In the genomic region with DNA sequence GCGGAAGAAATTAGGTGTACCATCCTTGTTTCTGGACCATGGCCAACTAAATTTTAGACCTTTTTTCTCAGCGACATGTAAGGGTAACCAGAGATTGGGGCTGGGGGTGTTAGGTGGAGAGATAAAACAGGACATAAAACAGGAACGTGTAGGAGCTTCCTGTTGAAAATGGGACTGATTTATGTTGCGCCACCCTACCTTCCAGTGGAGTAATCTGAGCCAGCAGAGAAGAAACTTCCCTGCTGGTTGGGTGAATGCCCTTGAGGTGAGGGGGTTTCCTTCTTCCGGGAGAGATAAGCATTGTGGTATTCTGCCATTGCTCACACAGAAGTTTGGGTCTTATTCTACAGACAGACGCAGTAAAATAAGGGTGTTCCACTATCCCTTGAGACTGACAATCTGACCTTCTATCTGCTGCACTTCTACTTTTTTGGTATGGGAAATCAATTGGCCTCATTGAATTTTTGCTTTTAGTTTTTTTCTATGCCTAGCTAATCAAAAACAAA, we compare ENCODE assay signal across 7 cellular contexts. TPM values are rescaled to one million over a fixed set of nuclear protein-coding genes. Genes with fewer than 3 reads are reported as not detected.
A peak's percentile ranks its signal among the peaks of the same experiment; 100 is the strongest.
DNase-seq lines count a peak whose midpoint lies in the region; ATAC-seq, FAIRE-seq and TF ChIP-seq lines count a peak whose summit lies in the region.

No MANE protein-coding gene starts in this region.

- H3K27me3 ChIP-seq in H7 (ENCODE audit: control insufficient read depth, insufficient read depth, low read length): no peaks in the 10 kb centered on the region
- H3K27me3 ChIP-seq in H1 (replicated peaks in 1 of 4; ENCODE audit: control insufficient read depth in 3 of 4, extremely low read depth in 1 of 4, insufficient read depth in 3 of 4, low read length in 3 of 4): no peaks in the 10 kb centered on the region
- no peaks in the 10 kb centered on the region for H3K27me3 ChIP-seq in lower lobe of right lung (ENCODE audit: low read depth)

- H4K20me1 ChIP-seq in H1 (replicated peaks in 1 of 2; ENCODE audit: control insufficient read depth in 1 of 2, insufficient read depth in 2 of 2, low read length in 2 of 2): peaks cover 2% of the 10 kb centered on the region in 2 experiments

- no peak overlapping the region for H2BK20ac ChIP-seq in H1 (ENCODE audit: low read length)

- peak overlapping the region; percentile 85 for H3K27ac Mint-ChIP-seq in T-helper 17 cell
- peak overlapping the region; percentile 60 for H3K27ac Mint-ChIP-seq in stimulated activated effector memory CD8-positive, alpha-beta T cell treated with anti-CD3 and anti-CD28 coated beads, Interleukin-12 subunit alpha, Interleukin-12 subunit beta, amount 100 ng/mL, for 72 hours

- TF ChIP-seq RAD21 in H1 (IDR thresholded peaks at IDR 0.05 in 1 of 2, conservative IDR thresholded peaks at IDR 0.05 in 1 of 2; ENCODE audit: low read depth in 2 of 2, low read length in 2 of 2): no peak

- H2AK5ac ChIP-seq in H1 (ENCODE audit: low read depth, low read length): no peak overlapping the region

- peak overlapping the region; percentile 43 for H3K4me3 Mint-ChIP-seq in T-helper 17 cell
- H3K4me3 Mint-ChIP-seq in stimulated activated effector memory CD8-positive, alpha-beta T cell treated with anti-CD3 and anti-CD28 coated beads, Interleukin-12 subunit alpha, Interleukin-12 subunit beta, amount 100 ng/mL, for 72 hours: peak overlapping the region; percentile 46

- H3K79me1 ChIP-seq in H1 (ENCODE audit: low read depth, low read length): no peaks in the 10 kb centered on the region

- POLR2A ChIA-PET in H1 (lab: Charles Lee; ENCODE audit: partially characterized antibody): interaction anchor here (1.0 kb wide), 1 partner anchor 10 kb away, joined by 4 read pairs; no protein-coding TSS in a partner anchor

- H3K4me2 ChIP-seq in H1 (ENCODE audit: insufficient read depth in 1 of 2, low read depth in 2 of 2, low read length in 2 of 2): peak overlapping the region; percentile 50 to 58

- H3K27me3 Mint-ChIP-seq in T-helper 17 cell: no peaks in the 10 kb centered on the region

- no peak overlapping the region for H2BK15ac ChIP-seq in H1 (ENCODE audit: low read length)

- CTCF ChIA-PET in H1 (lab: Charles Lee; ENCODE audit: partially characterized antibody): interaction anchor here (0.6 to 1.6 kb wide), 6 partner anchors 11 to 428 kb away, joined by 3 to 4 read pairs (median 4); no protein-coding TSS in a partner anchor

- H3K4me3 ChIP-seq in H7 (ENCODE audit: insufficient read depth, low read depth, low read length) (no peak overlapping the region), H1 (ENCODE audit: extremely low read depth in 1 of 4, insufficient read depth in 2 of 4, low read depth in 3 of 4, low read length in 4 of 4) (peak overlapping the region in 2 of 4 experiments; percentile 23 to 42; a peak in 3 of 8 replicates), lower lobe of right lung (no peak overlapping the region)

- peaks cover 3% of the 10 kb centered on the region; the same call in 1 of the 2 replicates for H3K23me2 ChIP-seq in H1 (ENCODE audit: low read depth, low read length)

- intact Hi-C loops in lower lobe of right lung (cut with DNase I): no loop called here

- no peak overlapping the region for H4K5ac ChIP-seq in H1 (ENCODE audit: insufficient read length, low read depth, low read length)

- peaks cover 8 to 84% of the 10 kb centered on the region in 2 experiments; a peak in 3 of 4 replicates for H3K79me2 ChIP-seq in H1 (ENCODE audit: control insufficient read depth in 1 of 2, insufficient read depth in 2 of 2, low read length in 2 of 2)

- peak overlapping the region in 1 of 4 experiments; percentile 8; a peak in 2 of 7 replicates for H3K9ac ChIP-seq in H1 (replicated peaks in 1 of 4; ENCODE audit: extremely low read depth in 1 of 4, low read depth in 3 of 4, low read length in 3 of 4)

- H2BK12ac ChIP-seq in H1 (ENCODE audit: low read depth, low read length): no peak overlapping the region; the same call in 1 of the 2 replicates

- no peak overlapping the region for H2BK120ac ChIP-seq in H1 (replicated peaks; ENCODE audit: low read depth, low read length)

- TF ChIP-seq CTCF in H1 (IDR thresholded peaks at IDR 0.05; ENCODE audit: control extremely low read depth in 1 of 3, insufficient read depth in 1 of 3, low read depth in 1 of 3, low read length in 3 of 3): no peak
- TF ChIP-seq CTCF in lower lobe of right lung (IDR thresholded peaks at IDR 0.05): no peak

- no peak overlapping the region for H3K14ac ChIP-seq in H1 (ENCODE audit: insufficient read length)

- no peak overlapping the region for H3K56ac ChIP-seq in H1 (replicated peaks; ENCODE audit: insufficient read length, low read depth, low read length)

- H3K27ac ChIP-seq in H1 (ENCODE audit: low read depth, low read length) (no peak overlapping the region), lower lobe of right lung (no peak overlapping the region)

- no peaks in the 10 kb centered on the region for H3K9me3 ChIP-seq in T-helper 17 cell (ENCODE audit: control insufficient read depth, low read length, poor library complexity, severe bottlenecking)
- no peaks in the 10 kb centered on the region for H3K9me3 ChIP-seq in H1 (ENCODE audit: insufficient read depth in 2 of 2, low read depth in 1 of 2, low read length in 1 of 2)
- H3K9me3 ChIP-seq in lower lobe of right lung: no peaks in the 10 kb centered on the region

- H2BK5ac ChIP-seq in H1 (ENCODE audit: low read depth, low read length): no peak overlapping the region

- H3K36me3 ChIP-seq in H7 (replicated peaks; ENCODE audit: control insufficient read depth, insufficient read depth, low read length): no peaks in the 10 kb centered on the region
- H3K36me3 ChIP-seq in H1 (ENCODE audit: control insufficient read depth in 2 of 4, insufficient read depth in 4 of 4, low read length in 3 of 4): no peaks in the 10 kb centered on the region
- H3K36me3 ChIP-seq in lower lobe of right lung: no peaks in the 10 kb centered on the region

- peaks cover 4 to 16% (median 9%) of the 10 kb centered on the region in 4 experiments; a peak in 4 of 7 replicates for H3K4me1 ChIP-seq in H1 (replicated peaks in 1 of 4; ENCODE audit: control insufficient read depth in 3 of 4, insufficient read depth in 4 of 4, low read length in 3 of 4)
- H3K4me1 ChIP-seq in lower lobe of right lung: peaks cover 41% of the 10 kb centered on the region

- peak; percentile 65 for DNase-seq in H7
- peak; percentile 14 to 43 (median 15) for DNase-seq in T-helper 17 cell
- no peak for DNase-seq in H1 (ENCODE audit: low read depth in 1 of 2, low spot score in 2 of 2)
- peak; percentile 14 to 63 for DNase-seq in stimulated activated effector memory CD8-positive, alpha-beta T cell treated with anti-CD3 and anti-CD28 coated beads, Interleukin-12 subunit alpha, Interleukin-12 subunit beta, amount 100 ng/mL, for 72 hours (ENCODE audit: low spot score in 2 of 2)
- no peak for DNase-seq in NCI-H2196 (lab: John Stamatoyannopoulos, UW; ENCODE audit: unreplicated experiment)
- no peak for DNase-seq in lower lobe of right lung
- no peak for DNase-seq in NCI-H1436 (lab: John Stamatoyannopoulos, UW)

- no peaks in the 10 kb centered on the region for H3K9me3 Mint-ChIP-seq in stimulated activated effector memory CD8-positive, alpha-beta T cell treated with anti-CD3 and anti-CD28 coated beads, Interleukin-12 subunit alpha, Interleukin-12 subunit beta, amount 100 ng/mL, for 72 hours

- ATAC-seq in T-helper 17 cell (peak; percentile 40), lower lobe of right lung (no peak)
- ATAC-seq in stimulated activated effector memory CD8-positive, alpha-beta T cell treated with anti-CD3 and anti-CD28 coated beads, Interleukin-12 subunit alpha, Interleukin-12 subunit beta, amount 100 ng/mL, for 72 hours: peak; percentile 47

- no peak overlapping the region for H3K23ac ChIP-seq in H1 (ENCODE audit: insufficient read length)

- 31% methylated on average over 6 of the region's 6 CpGs; no CpG with 5 or more reads in 1 of the 2 experiments for WGBS in H1 (ENCODE audit: extremely low coverage in 1 of 2, insufficient coverage in 1 of 2, insufficient read length in 1 of 2, insufficient replicate concordance in 2 of 2, low coverage in 1 of 2, low lambda C conversion rate in 2 of 2, missing lambda C conversion rate in 1 of 2), 2 experiments

- no peak for TF ChIP-seq EP300 in H1 (IDR thresholded peaks at IDR 0.05; ENCODE audit: borderline replicate concordance in 1 of 2, low read depth in 2 of 2, low read length in 2 of 2)

- H3K4me1 Mint-ChIP-seq in T-helper 17 cell: peaks cover 54% of the 10 kb centered on the region
- H3K4me1 Mint-ChIP-seq in stimulated activated effector memory CD8-positive, alpha-beta T cell treated with anti-CD3 and anti-CD28 coated beads, Interleukin-12 subunit alpha, Interleukin-12 subunit beta, amount 100 ng/mL, for 72 hours: peaks cover 70% of the 10 kb centered on the region

- H2AFZ ChIP-seq in H1 (ENCODE audit: low read length): no peak overlapping the region

- H3K36me3 Mint-ChIP-seq in T-helper 17 cell (ENCODE audit: low read depth): peaks cover 2% of the 10 kb centered on the region
- H3K36me3 Mint-ChIP-seq in stimulated activated effector memory CD8-positive, alpha-beta T cell treated with anti-CD3 and anti-CD28 coated beads, Interleukin-12 subunit alpha, Interleukin-12 subunit beta, amount 100 ng/mL, for 72 hours: peaks cover 38% of the 10 kb centered on the region

- no peak overlapping the region for H4K8ac ChIP-seq in H1 (ENCODE audit: extremely low read depth, insufficient read depth, low read length)

- peak; percentile 23 to 36; a peak in 1 of 3 replicates for TF ChIP-seq POLR2A in H1 (IDR thresholded peaks at IDR 0.05; ENCODE audit: control extremely low read depth in 1 of 2, low read depth in 2 of 2, low read length in 2 of 2)

- no peak overlapping the region for H3K4ac ChIP-seq in H1 (replicated peaks; ENCODE audit: insufficient read length, low read depth, low read length)

- FAIRE-seq in H1 (lab: Jason Lieb, UNC): peak; percentile 70

- H3K18ac ChIP-seq in H1 (ENCODE audit: extremely low read depth, low read length): no peak overlapping the region

- H4K91ac ChIP-seq in H1 (replicated peaks; ENCODE audit: insufficient read length, low read length): no peak overlapping the region

TF ChIP-seq in H1, 55 proteins besides CTCF, POLR2A, EP300 and RAD21 (continues in another document):
- TF ChIP-seq POLR2AphosphoS5 (IDR thresholded peaks at IDR 0.05; ENCODE audit: low read depth, low read length) (peak; percentile 37; the same call in 1 of the 2 replicates), SUZ12 (IDR thresholded peaks at IDR 0.05; ENCODE audit: low read length) (no peak)

RNA-seq across cellular contexts. Expression of a gene that starts 4.5 kb away (rescaled TPM):
- total RNA-seq in H7 (2014; rRNA removed; shearing (Covaris generic)): 24.9 and 32.3 TPM in 2 replicates
- total RNA-seq in T-helper 17 cell (10 to 100 TPM; 47.0 to 52.3 TPM), lower lobe of right lung (46.8 TPM)
- 78.3 and 79.8 TPM in 2 replicates for total RNA-seq in H1 (2021; fragmentation: NEBNext Ultra II Directional; extraction: Animal tissue kit (Norgen Biotek cat#: 25700))
- polyA plus RNA-seq in H1 (2011; rRNA removed): 45.8 and 46.5 TPM in 2 replicates
- polyA plus RNA-seq in H1 (2011; cell fraction: cytosol; rRNA removed): 43.2 TPM
- 84.2 TPM for polyA plus RNA-seq in H1 (2011; cell fraction: nucleus; rRNA removed)
- polyA plus RNA-seq in H1 (2012, experiment 1 of 2): 54.3 to 65.2 TPM (median 61.6 TPM) in 4 replicates
- polyA plus RNA-seq in H1 (2012, experiment 2 of 2): 8.1 TPM
- 42.7 TPM for polyA plus RNA-seq in H1 (2013, experiment 1 of 2)
- polyA plus RNA-seq in H1 (2013, experiment 2 of 2): 39.1 TPM
- polyA minus RNA-seq in H1 (2011; rRNA and poly(A)+ RNA removed): 69.6 and 71.4 TPM in 2 replicates
- polyA minus RNA-seq in H1 (2011; cell fraction: cytosol; rRNA and poly(A)+ RNA removed): 60.5 TPM
- polyA minus RNA-seq in H1 (2011; cell fraction: nucleus; rRNA and poly(A)+ RNA removed): 96.9 TPM

Comparison
In these comparisons a context has a peak if more than half of its experiments do, and no peak if none do; other contexts are left out.
1. DNase-seq: peak in H7 (single experiment), T-helper 17 cell (3 of 3) and stimulated activated effector memory CD8-positive, alpha-beta T cell treated with anti-CD3 and anti-CD28 coated beads, Interleukin-12 subunit alpha, Interleukin-12 subunit beta, amount 100 ng/mL, for 72 hours (2 of 2); none in H1 (0 of 2), NCI-H2196 (single experiment), lower lobe of right lung (single experiment) and NCI-H1436 (single experiment).
2. ATAC-seq: peak in T-helper 17 cell (single experiment) and stimulated activated effector memory CD8-positive, alpha-beta T cell treated with anti-CD3 and anti-CD28 coated beads, Interleukin-12 subunit alpha, Interleukin-12 subunit beta, amount 100 ng/mL, for 72 hours (single experiment); none in lower lobe of right lung (0 of 2).